ENCODE assay signal across 13 cellular contexts in the genomic region with DNA sequence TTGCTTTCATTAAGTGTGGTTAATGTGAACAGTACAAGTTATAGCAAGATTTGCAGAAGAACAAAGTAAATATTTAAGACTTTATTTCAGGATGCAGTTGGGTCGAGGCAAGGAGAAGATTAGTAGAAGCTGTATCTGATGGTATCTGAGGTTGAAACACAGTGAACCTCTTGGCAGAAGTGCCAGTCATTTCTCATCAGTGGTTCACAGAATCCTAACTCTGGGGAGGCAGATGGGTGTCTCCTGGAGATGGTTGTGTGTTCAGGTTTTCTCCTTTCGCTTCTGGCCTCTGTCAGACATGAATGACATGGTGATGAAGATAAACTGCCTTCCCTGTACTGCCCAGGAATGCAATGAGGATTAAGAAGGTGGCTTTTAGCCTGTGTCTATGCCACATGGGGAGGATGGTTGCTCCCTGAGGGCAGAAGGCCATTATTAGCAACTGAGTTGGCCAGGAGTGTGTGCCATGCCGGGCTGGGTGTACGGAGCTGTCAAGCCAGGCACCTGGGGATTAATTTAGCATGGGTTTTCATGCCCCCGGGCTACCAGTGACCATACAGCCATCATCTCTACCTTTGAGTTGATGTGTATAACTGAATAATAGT. TPM values are rescaled to one million over a fixed set of nuclear protein-coding genes. Genes with fewer than 3 reads are reported as not detected.
A peak's percentile ranks its signal among the peaks of the same experiment; 100 is the strongest.
DNase-seq lines count a peak whose midpoint lies in the region; ATAC-seq and TF ChIP-seq lines count a peak whose summit lies in the region.
"Had no signal": no experiment of that assay in that cellular context is flagged by ENCODE, and none has a peak within 500 bp of the region (broad histone marks: within the 10 kb centered on the region; RNA-seq: fewer than 3 reads in every experiment).

No MANE protein-coding gene starts in this region.

- intact Hi-C loops in Right ventricle myocardium superior (cut with DNase I): no loop called here
- intact Hi-C loops in spleen (cut with DNase I; ENCODE audit: low total_unique reads): no loop called here
- intact Hi-C loops in dorsolateral prefrontal cortex (cut with DNase I): no loop called here
- intact Hi-C loops in adrenal gland (cut with DNase I): no loop called here

- H3K27ac ChIP-seq in spleen (peak overlapping the region in 7 of 8 donors; percentile 28 to 72 (median 48)), dorsolateral prefrontal cortex (no peak overlapping the region), adrenal gland (no peak overlapping the region)
- H3K27ac ChIP-seq: suprapubic skin, VCaP had no signal

- peak overlapping the region; percentile 92 for H3K27ac Mint-ChIP-seq in activated T-cell treated with anti-CD3 and anti-CD28 coated beads, Interleukin-2, amount 50 U/mL, for 24 hours

- H3K9me3 ChIP-seq in spleen (peaks cover 0 to 4% (median 0%) of the 10 kb centered on the region in 8 donors), adrenal gland (replicated peaks in 1 of 3) (no peaks in the 10 kb centered on the region)
- H3K9me3 ChIP-seq: suprapubic skin had no signal

- 76 to 90% (median 83%) methylated on average over 5 of the region's 5 CpGs for WGBS in spleen, 5 donors
- WGBS in adrenal gland, 4 donors: 91 to 93% (median 92%) methylated on average over 2 to 5 of the region's 5 CpGs

- peaks cover 4% of the 10 kb centered on the region for H3K9me3 Mint-ChIP-seq in activated T-cell treated with anti-CD3 and anti-CD28 coated beads, Interleukin-2, amount 50 U/mL, for 24 hours

- H3K27me3 ChIP-seq in spleen (replicated peaks in 1 of 7) (no peaks in the 10 kb centered on the region), dorsolateral prefrontal cortex (no peaks in the 10 kb centered on the region), adrenal gland (no peaks in the 10 kb centered on the region)
- H3K27me3 ChIP-seq: suprapubic skin had no signal

- peak; percentile 44 for ATAC-seq in Right ventricle myocardium superior (ENCODE audit: poor library complexity)

- peaks cover 31% of the 10 kb centered on the region for H3K36me3 Mint-ChIP-seq in activated T-cell treated with anti-CD3 and anti-CD28 coated beads, Interleukin-2, amount 50 U/mL, for 24 hours (ENCODE audit: low read depth)

- H3K4me3 ChIP-seq in spleen: no peak overlapping the region
- H3K4me3 ChIP-seq in dorsolateral prefrontal cortex: no peak overlapping the region
- H3K4me3 ChIP-seq in adrenal gland: no peak overlapping the region
- H3K4me3 ChIP-seq: suprapubic skin had no signal

- peaks cover 22 to 100% (median 65%) of the 10 kb centered on the region in 6 donors for H3K4me1 ChIP-seq in spleen
- H3K4me1 ChIP-seq in adrenal gland (replicated peaks in 1 of 2): peaks cover 0 to 4% of the 10 kb centered on the region in 2 donors
- H3K4me1 ChIP-seq: suprapubic skin had no signal

- TF ChIP-seq POLR2A in spleen (IDR thresholded peaks at IDR 0.05): no peak
- TF ChIP-seq POLR2A in adrenal gland (IDR thresholded peaks at IDR 0.05): no peak

- H3K36me3 ChIP-seq in spleen (peaks cover 0 to 28% (median 0%) of the 10 kb centered on the region in 6 donors), adrenal gland (replicated peaks in 1 of 2) (no peaks in the 10 kb centered on the region)
- H3K36me3 ChIP-seq: suprapubic skin had no signal

- TF ChIP-seq CTCF in spleen (IDR thresholded peaks at IDR 0.05 in 8 of 11, conservative IDR thresholded peaks at IDR 0.05 in 3 of 11) (no peak), dorsolateral prefrontal cortex (IDR thresholded peaks at IDR 0.05 in 54 of 56, conservative IDR thresholded peaks at IDR 0.05 in 2 of 56; ENCODE audit: low read depth in 1 of 56, partially characterized antibody in 56 of 56) (no peak), adrenal gland (IDR thresholded peaks at IDR 0.05) (no peak), GM20000 (IDR thresholded peaks at IDR 0.05; ENCODE audit: extremely low read depth, missing control alignments) (no peak)

- no peak for DNase-seq in activated T-cell treated with anti-CD3 and anti-CD28 coated beads, Interleukin-2, amount 50 U/mL, for 24 hours
- DNase-seq in activated T-cell treated with anti-CD3 and anti-CD28 coated beads, Interleukin-2, amount 50 U/mL, for 48 hours: no peak
- DNase-seq in NCI-H69 (lab: John Stamatoyannopoulos, UW) (peak; percentile 62), Right ventricle myocardium superior (no peak), spleen (no peak), dorsolateral prefrontal cortex (no peak), adrenal gland (no peak), GM20000 (ENCODE audit: low spot score) (no peak)
- DNase-seq: ACHN, activated T-cell treated with anti-CD3 and anti-CD28 coated beads for 4 hours, occipital lobe had no signal

- no peaks in the 10 kb centered on the region for H3K27me3 Mint-ChIP-seq in activated T-cell treated with anti-CD3 and anti-CD28 coated beads, Interleukin-2, amount 50 U/mL, for 24 hours

- H3K4me1 Mint-ChIP-seq in activated T-cell treated with anti-CD3 and anti-CD28 coated beads, Interleukin-2, amount 50 U/mL, for 24 hours (ENCODE audit: low read depth): peaks cover 70% of the 10 kb centered on the region

- H3K4me3 Mint-ChIP-seq in activated T-cell treated with anti-CD3 and anti-CD28 coated beads, Interleukin-2, amount 50 U/mL, for 24 hours: no peak overlapping the region

RNA-seq across cellular contexts. Expression of gene MGAT5, which starts 28.0 kb away (rescaled TPM):
- 82.8 TPM for total RNA-seq in Right ventricle myocardium superior
- total RNA-seq in spleen: 100 to 1,000 TPM in 4 of 7 donors, 10 to 100 TPM in 3; 81.0 to 110 (median 101) TPM
- polyA plus RNA-seq in spleen: 10 to 100 TPM; 11.2 to 17.5 (median 14.4) TPM
- total RNA-seq in dorsolateral prefrontal cortex: 10 to 100 TPM; 58.2 to 97.2 (median 74.5) TPM
- 10 to 100 TPM; 27.9 to 47.9 (median 42.9) TPM for total RNA-seq in adrenal gland
- 10 to 100 TPM in 1 of 3 donors, 1 to 10 TPM in 2; 2.9 to 20.0 (median 3.6) TPM for polyA plus RNA-seq in adrenal gland

Comparison
In these comparisons a context has a peak if more than half of its experiments do, and no peak if none do; other contexts are left out.
1. H3K27ac ChIP-seq: peak in spleen (7 of 8); none in dorsolateral prefrontal cortex (0 of 59) and adrenal gland (0 of 5).